In genomic region chr15:73632670-73633058, GRCh38 we compare ENCODE assay signal across 8 cellular contexts. TPM values are rescaled to one million over a fixed set of nuclear protein-coding genes. Genes with fewer than 3 reads are reported as not detected.
A peak's percentile ranks its signal among the peaks of the same experiment; 100 is the strongest.
DNase-seq lines count a peak whose midpoint lies in the region; ATAC-seq and TF ChIP-seq lines count a peak whose summit lies in the region.

No MANE protein-coding gene starts in this region.

- ATAC-seq in HG03196 (IDR thresholded peaks at IDR 0.05; ENCODE audit: unreplicated experiment) (peak; percentile 2), GM18861 (IDR thresholded peaks at IDR 0.05; ENCODE audit: unreplicated experiment) (no peak)

- H3K27me3 ChIP-seq in right atrium auricular region = no peaks in the 10 kb centered on the region
- H3K27me3 ChIP-seq in smooth muscle cell (ENCODE audit: low read depth) = no peaks in the 10 kb centered on the region

- peaks cover 53% of the 10 kb centered on the region for H3K79me2 ChIP-seq in smooth muscle cell (ENCODE audit: low read depth)

- peak overlapping the region; percentile 93 for H3K4me3 Mint-ChIP-seq in activated naive CD4-positive, alpha-beta T cell treated with anti-CD3 and anti-CD28 coated beads, Interleukin-2, amount 50 U/mL, for 24 hours

- H3K36me3 Mint-ChIP-seq in activated naive CD4-positive, alpha-beta T cell treated with anti-CD3 and anti-CD28 coated beads, Interleukin-2, amount 50 U/mL, for 24 hours = no peaks in the 10 kb centered on the region

- TF ChIP-seq CTCF in right atrium auricular region (IDR thresholded peaks at IDR 0.05) = no peak
- no peak for TF ChIP-seq CTCF in smooth muscle cell (IDR thresholded peaks at IDR 0.05; ENCODE audit: borderline replicate concordance, insufficient read depth, poor library complexity, severe bottlenecking)

- no peaks in the 10 kb centered on the region for H3K9me3 Mint-ChIP-seq in activated naive CD4-positive, alpha-beta T cell treated with anti-CD3 and anti-CD28 coated beads, Interleukin-2, amount 50 U/mL, for 24 hours

- H3K4me3 ChIP-seq in right atrium auricular region (peak overlapping the region; percentile 86 to 98), smooth muscle cell (peak overlapping the region; percentile 81)

- H3K36me3 ChIP-seq in right atrium auricular region = no peaks in the 10 kb centered on the region
- no peaks in the 10 kb centered on the region for H3K36me3 ChIP-seq in smooth muscle cell (ENCODE audit: low read depth)

- H3F3A ChIP-seq in smooth muscle cell (ENCODE audit: low read depth) = peaks cover 7% of the 10 kb centered on the region

- peak overlapping the region; percentile 96 for H3K9ac ChIP-seq in smooth muscle cell (ENCODE audit: low read depth)

- H3K27ac Mint-ChIP-seq in activated naive CD4-positive, alpha-beta T cell treated with anti-CD3 and anti-CD28 coated beads, Interleukin-2, amount 50 U/mL, for 24 hours = no peak overlapping the region

- H2AFZ ChIP-seq in smooth muscle cell (ENCODE audit: low read depth) = no peak overlapping the region

- under 1% methylated on average over 22 of the region's 40 CpGs for WGBS in smooth muscle cell (ENCODE audit: low lambda C conversion rate)

- H3K4me1 ChIP-seq in right atrium auricular region (peaks cover 0 to 45% of the 10 kb centered on the region in 2 donors), smooth muscle cell (ENCODE audit: low read depth) (peaks cover 51% of the 10 kb centered on the region)

- H3K4me1 Mint-ChIP-seq in activated naive CD4-positive, alpha-beta T cell treated with anti-CD3 and anti-CD28 coated beads, Interleukin-2, amount 50 U/mL, for 24 hours = peaks cover 59% of the 10 kb centered on the region

- H3K4me2 ChIP-seq in smooth muscle cell = peak overlapping the region; percentile 91

- H3K27me3 Mint-ChIP-seq in activated naive CD4-positive, alpha-beta T cell treated with anti-CD3 and anti-CD28 coated beads, Interleukin-2, amount 50 U/mL, for 24 hours = peaks cover under 1% of the 10 kb centered on the region

- H3K27ac ChIP-seq in right atrium auricular region = peak overlapping the region; percentile 95 to 97
- H3K27ac ChIP-seq in smooth muscle cell (ENCODE audit: low read depth) = peak overlapping the region; percentile 99

- peaks cover 48% of the 10 kb centered on the region for H4K20me1 ChIP-seq in smooth muscle cell (ENCODE audit: low read depth)

- H3K9me3 ChIP-seq in right atrium auricular region = no peaks in the 10 kb centered on the region
- H3K9me3 ChIP-seq in smooth muscle cell (replicated peaks; ENCODE audit: low read depth) = no peaks in the 10 kb centered on the region

- DNase-seq in GM19238 (ENCODE audit: insufficient read length, low spot score) (peak; percentile 10), right atrium auricular region (ENCODE audit: low spot score) (no peak), smooth muscle cell (lab: John Stamatoyannopoulos, UW; ENCODE audit: unreplicated experiment) (no peak), putamen (ENCODE audit: low spot score) (no peak), NCI-H748 treated with DMSO at 0.1 percent for 48 hours (lab: John Stamatoyannopoulos, UW) (no peak)

RNA-seq across cellular contexts. Expression of gene NPTN, which starts 0.5 kb away (rescaled TPM):
- total RNA-seq in right atrium auricular region (100 to 1,000 TPM; 186 to 225 TPM), smooth muscle cell (189 and 215 TPM in 2 replicates)
- 153 TPM in 2 replicates for polyA plus RNA-seq in smooth muscle cell

RNA-seq across cellular contexts. Expression of gene CD276, which starts 51.5 kb away (rescaled TPM):
- 10 to 100 TPM; 31.2 to 60.4 TPM for total RNA-seq in right atrium auricular region
- total RNA-seq in smooth muscle cell = 139 and 144 TPM in 2 replicates
- polyA plus RNA-seq in smooth muscle cell = 257 and 312 TPM in 2 replicates
